7 cellular contexts compared by ENCODE assay signal in genomic region chr5:91063098-91063690, GRCh38.
DNase-seq lines count a peak whose midpoint lies in the region; ATAC-seq and TF ChIP-seq lines count a peak whose summit lies in the region.
"Not testable (repeated sequence)": the region's sequence is repeated elsewhere in the genome, so short reads cannot be mapped to it uniquely, and the experiment has no call there.

No MANE protein-coding gene starts in this region.

- H3K9me3 ChIP-seq in transverse colon, result not testable (repeated sequence)

- H3K36me3 Mint-ChIP-seq in nephron (ENCODE audit: low read depth), result not testable (repeated sequence)

- H3K4me1 Mint-ChIP-seq in nephron, result peaks cover 11% of the 10 kb centered on the region

- intact Hi-C loops in sciatic nerve (cut with DNase I); transverse colon (cut with DNase I; ENCODE audit: low total_unique reads): not testable (repeated sequence)

- not testable (repeated sequence) for H3K9me3 Mint-ChIP-seq in nephron

- H3K27me3 ChIP-seq in transverse colon, result not testable (repeated sequence)

- ATAC-seq in sciatic nerve, result peak; percentile 44

- in situ Hi-C loops in transverse colon (cut with MboI; ENCODE audit: low pct_ligation_motif_present in 1 of 4, low pct_unique_long_range_greater_than_20kb in 1 of 4, low sequenced_read_pairs in 3 of 4), result not testable (repeated sequence)

- 64 to 72% methylated on average over 7 to 9 of the region's 9 CpGs for WGBS in transverse colon (ENCODE audit: low coverage in 1 of 2), 2 donors

- DNase-seq in GM04503 (ENCODE audit: low read depth) (peak; percentile 31), dermis blood vessel endothelial cell (peak; percentile 17), fibroblast of pulmonary artery (ENCODE audit: low read depth) (peak; percentile 19)
- DNase-seq in sciatic nerve (ENCODE audit: low spot score); transverse colon: not testable (repeated sequence)

- TF ChIP-seq POLR2A in transverse colon (IDR thresholded peaks at IDR 0.05), result not testable (repeated sequence)

- H3K4me1 ChIP-seq in transverse colon, result peaks cover 0 to 19% (median 9%) of the 10 kb centered on the region in 4 donors

- H3K27ac Mint-ChIP-seq in nephron, result peak overlapping the region in 2 of 3 experiments; percentile 58 to 84

- TF ChIP-seq EP300 in transverse colon (IDR thresholded peaks at IDR 0.05; ENCODE audit: low read depth), result not testable (repeated sequence)

- not testable (repeated sequence) for H3K36me3 ChIP-seq in transverse colon

- H3K4me3 Mint-ChIP-seq in nephron, result not testable (repeated sequence)

- H3K4me3 ChIP-seq in fibroblast of pulmonary artery (replicated peaks; ENCODE audit: low read depth, low read length); transverse colon: not testable (repeated sequence)

- H3K27me3 Mint-ChIP-seq in nephron (ENCODE audit: low read depth), result not testable (repeated sequence)

- peak overlapping the region; percentile 38 for H3K27ac ChIP-seq in VCaP
- H3K27ac ChIP-seq in transverse colon, result peak overlapping the region in 3 of 4 donors; percentile 19 to 44 (median 21)

- not testable (repeated sequence) for TF ChIP-seq CTCF in VCaP (conservative IDR thresholded peaks at IDR 0.05); fibroblast of pulmonary artery (IDR thresholded peaks at IDR 0.05; ENCODE audit: low read length, missing control alignments); nephron (IDR thresholded peaks at IDR 0.05; ENCODE audit: unreplicated experiment in 3 of 3); transverse colon (IDR thresholded peaks at IDR 0.05)
